18 cellular contexts compared by ENCODE assay signal in the genomic region with DNA sequence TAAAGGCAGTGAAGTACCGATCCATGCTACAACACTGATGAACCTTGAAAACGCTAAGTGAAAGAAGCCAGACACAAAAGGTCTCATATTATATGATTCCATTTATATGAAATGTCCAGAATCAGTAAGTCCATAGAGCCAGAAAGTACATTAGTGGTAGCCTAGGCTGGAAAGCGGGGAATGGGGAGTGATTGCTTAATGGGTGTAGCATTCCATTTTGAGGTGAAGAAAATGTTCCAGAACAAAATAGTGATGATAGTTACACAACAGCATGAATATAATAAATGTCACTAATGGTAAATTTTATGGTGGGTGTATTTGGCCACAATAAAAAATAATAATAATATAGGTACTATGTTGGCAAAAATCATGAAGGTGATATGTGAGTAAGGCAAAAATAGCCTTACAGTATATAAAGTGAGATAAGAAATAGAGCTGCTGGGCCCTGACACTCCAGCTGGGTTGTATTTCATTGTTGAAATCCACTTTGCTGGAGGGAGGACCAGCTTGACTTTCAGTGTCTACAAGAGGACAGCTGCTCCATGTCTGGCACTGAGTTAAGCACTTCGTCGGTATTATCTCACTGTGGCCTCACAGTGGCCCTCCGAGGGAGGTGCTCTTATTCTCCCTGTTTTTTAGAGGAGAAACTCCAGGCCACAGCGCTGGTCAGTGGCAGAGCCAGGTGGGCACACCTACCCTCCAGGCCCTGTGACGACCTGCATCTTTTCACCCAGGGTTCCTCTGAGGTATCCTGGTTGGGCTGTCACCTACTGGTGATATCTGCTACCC. TPM values are rescaled to one million over a fixed set of nuclear protein-coding genes. Genes with fewer than 3 reads are reported as not detected.
DNase-seq lines count a peak whose midpoint lies in the region; ATAC-seq, FAIRE-seq and TF ChIP-seq lines count a peak whose summit lies in the region.
"Had no signal": no experiment of that assay in that cellular context is flagged by ENCODE, and none has a peak within 500 bp of the region (broad histone marks: within the 10 kb centered on the region; RNA-seq: fewer than 3 reads in every experiment).

No MANE protein-coding gene starts in this region.

- peaks cover 3 to 4% of the 10 kb centered on the region in 2 donors for H3K27me3 Mint-ChIP-seq in CD8-positive, alpha-beta memory T cell

- TF ChIP-seq POLR2A in heart left ventricle (IDR thresholded peaks at IDR 0.05), result no peak

- ATAC-seq in heart left ventricle (peak; percentile 66 to 93 (median 90)), psoas muscle (peak; percentile 93 to 95 (median 94)), GM19035 (IDR thresholded peaks at IDR 0.05; ENCODE audit: unreplicated experiment) (no peak)

- intact Hi-C loops in heart left ventricle (cut with DNase I), result no loop called here
- intact Hi-C loops in psoas muscle (cut with DNase I), result no loop called here

- no peak overlapping the region for H3K27ac Mint-ChIP-seq in CD8-positive, alpha-beta memory T cell
- H3K27ac Mint-ChIP-seq: activated CD4-positive, alpha-beta T cell treated with anti-CD3 and anti-CD28 coated beads, Interleukin-2, amount 10 ng/mL, durations not matched to agents 24 days and 14 days; nephron had no signal

- peak in 2 of 12 donors; percentile 31 to 35 for TF ChIP-seq CTCF in heart left ventricle (IDR thresholded peaks at IDR 0.05)
- peak; percentile 45 for TF ChIP-seq CTCF in psoas muscle (IDR thresholded peaks at IDR 0.05)

- no peaks in the 10 kb centered on the region for H3K36me3 ChIP-seq in heart left ventricle
- H3K36me3 ChIP-seq in psoas muscle (ENCODE audit: insufficient read depth in 1 of 2, low read depth in 1 of 2), result no peaks in the 10 kb centered on the region
- H3K36me3 ChIP-seq in CD8-positive, alpha-beta memory T cell (ENCODE audit: insufficient read depth, low read length), result no peaks in the 10 kb centered on the region
- H3K36me3 ChIP-seq: SJSA1 had no signal

- H3K27ac ChIP-seq in heart left ventricle, result peak overlapping the region in 10 of 12 donors; percentile 5 to 72 (median 43)
- H3K27ac ChIP-seq in psoas muscle, result peak overlapping the region; percentile 87
- H3K27ac ChIP-seq in CD8-positive, alpha-beta memory T cell (ENCODE audit: low read depth, low read length), result no peak overlapping the region
- H3K27ac ChIP-seq: SJSA1 had no signal

- H3K4me1 Mint-ChIP-seq in CD8-positive, alpha-beta memory T cell, result no peaks in the 10 kb centered on the region
- H3K4me1 Mint-ChIP-seq: activated CD4-positive, alpha-beta T cell treated with anti-CD3 and anti-CD28 coated beads, Interleukin-2, amount 10 ng/mL, durations not matched to agents 24 days and 14 days had no signal

- no peaks in the 10 kb centered on the region for H3K9me3 Mint-ChIP-seq in CD8-positive, alpha-beta memory T cell
- H3K9me3 Mint-ChIP-seq: activated CD4-positive, alpha-beta T cell treated with anti-CD3 and anti-CD28 coated beads, Interleukin-2, amount 10 ng/mL, durations not matched to agents 24 days and 14 days had no signal

- no peak for FAIRE-seq in GM19239 (lab: Jason Lieb, UNC)
- FAIRE-seq: D721Med had no signal

- H3K4me1 ChIP-seq in heart left ventricle (peaks cover 0 to 39% (median 8%) of the 10 kb centered on the region in 12 donors), psoas muscle (peaks cover 65% of the 10 kb centered on the region)
- no peaks in the 10 kb centered on the region for H3K4me1 ChIP-seq in CD8-positive, alpha-beta memory T cell (ENCODE audit: insufficient read depth, low read length)

- H3K4me3 ChIP-seq in heart left ventricle (no peak overlapping the region), psoas muscle (no peak overlapping the region)
- H3K4me3 ChIP-seq in CD8-positive, alpha-beta memory T cell (ENCODE audit: low read length), result no peak overlapping the region
- H3K4me3 ChIP-seq: SJSA1 had no signal

- H3K36me3 Mint-ChIP-seq in CD8-positive, alpha-beta memory T cell, result peaks cover 0 to 9% (median 1%) of the 10 kb centered on the region in 3 donors

- 69 to 71% (median 71%) methylated on average over 8 of the region's 8 CpGs for WGBS in heart left ventricle, 4 donors
- 49 to 72% (median 53%) methylated on average over 8 of the region's 8 CpGs for WGBS in psoas muscle, 3 donors

- H3K4me3 Mint-ChIP-seq in CD8-positive, alpha-beta memory T cell, result no peak overlapping the region
- H3K4me3 Mint-ChIP-seq: activated CD4-positive, alpha-beta T cell treated with anti-CD3 and anti-CD28 coated beads, Interleukin-2, amount 10 ng/mL, durations not matched to agents 24 days and 14 days; nephron had no signal

- no peaks in the 10 kb centered on the region for H3K9me3 ChIP-seq in heart left ventricle
- no peaks in the 10 kb centered on the region for H3K9me3 ChIP-seq in psoas muscle
- H3K9me3 ChIP-seq in CD8-positive, alpha-beta memory T cell (ENCODE audit: low read length), result no peaks in the 10 kb centered on the region
- H3K9me3 ChIP-seq: SJSA1 had no signal

- peak; percentile 13 for DNase-seq in DMS 273 treated with DMSO at 0.1 percent for 48 hours (lab: John Stamatoyannopoulos, UW)
- peak; percentile 43 for DNase-seq in NCI-H774 (lab: John Stamatoyannopoulos, UW)
- DNase-seq in heart left ventricle, result peak in 4 of 5 donors; percentile 48 to 80 (median 62)
- DNase-seq in psoas muscle, result peak; percentile 52 to 72
- DNase-seq in DMS153 treated with DMSO at 0.1 percent for 48 hours (lab: John Stamatoyannopoulos, UW; ENCODE audit: unreplicated experiment), result no peak
- no peak for DNase-seq in CD8-positive, alpha-beta memory T cell
- no peak for DNase-seq in GM19239 (ENCODE audit: insufficient read length, low spot score)
- DNase-seq: activated CD4-positive, alpha-beta T cell treated with anti-CD3 and anti-CD28 coated beads, Interleukin-2, amount 10 ng/mL, durations not matched to agents 24 days and 14 days; AML-193; amniotic stem cell; NCI-H1694; stimulated activated CD4-positive, alpha-beta T cell treated with anti-CD3 and anti-CD28 coated beads, Interleukin-4, amount 100 ng/mL, for 1 hour; T-helper 9 cell; trophoblast cell had no signal

- H3K27me3 ChIP-seq in heart left ventricle, result no peaks in the 10 kb centered on the region
- H3K27me3 ChIP-seq in psoas muscle (ENCODE audit: insufficient read depth in 3 of 3, low read length in 2 of 3), result no peaks in the 10 kb centered on the region
- no peaks in the 10 kb centered on the region for H3K27me3 ChIP-seq in CD8-positive, alpha-beta memory T cell (ENCODE audit: insufficient read depth, low read length, poor library complexity, severe bottlenecking)
- H3K27me3 ChIP-seq: SJSA1 had no signal

- POLR2A ChIA-PET in CD8-positive, alpha-beta memory T cell (lab: Charles Lee), result no interaction called here

- CTCF ChIA-PET in CD8-positive, alpha-beta memory T cell (lab: Charles Lee), result no interaction called here

RNA-seq across cellular contexts. Expression of gene ANGPTL2, which starts 22.4 kb away (rescaled TPM):
- total RNA-seq in heart left ventricle (10 to 100 TPM; 25.6 to 92.5 (median 47.4) TPM), psoas muscle (100 to 1,000 TPM in 1 of 4 donors, 10 to 100 TPM in 3; 12.6 to 208 (median 19.0) TPM)
- polyA plus RNA-seq in heart left ventricle (10 to 100 TPM; 17.0 to 19.4 TPM), psoas muscle (10 to 100 TPM in 2 of 3 donors, 1 to 10 TPM in 1; 8.9 to 22.3 (median 11.2) TPM)
- not detected for total RNA-seq in CD8-positive, alpha-beta memory T cell
- polyA plus RNA-seq in CD8-positive, alpha-beta memory T cell, result not detected
- total RNA-seq: activated CD4-positive, alpha-beta T cell treated with anti-CD3 and anti-CD28 coated beads, Interleukin-2, amount 10 ng/mL, durations not matched to agents 24 days and 14 days had no signal

Comparison
In these comparisons a context has a peak if more than half of its experiments do, and no peak if none do; other contexts are left out.
1. DNase-seq: peak in DMS 273 treated with DMSO at 0.1 percent for 48 hours (single experiment), NCI-H774 (single experiment), heart left ventricle (4 of 5) and psoas muscle (2 of 2); none in DMS153 treated with DMSO at 0.1 percent for 48 hours (single experiment), CD8-positive, alpha-beta memory T cell (0 of 5) and GM19239 (single experiment).
2. RNA of gene ANGPTL2, which starts 22.4 kb away (total RNA-seq): 25.6 to 92.5 TPM in heart left ventricle and 12.6 to 208 TPM in psoas muscle; not detected in CD8-positive, alpha-beta memory T cell; every median in the first group is over 10 times any median in the second.